In genomic region chr12:128163096-128163495, GRCh38 we compare ENCODE assay signal across 35 cellular contexts.
"Had no signal": no experiment of that assay in that cellular context is flagged by ENCODE, and none has a peak within 500 bp of the region (broad histone marks: within the 10 kb centered on the region; RNA-seq: fewer than 3 reads in every experiment).

No MANE protein-coding gene starts in this region.

- DNase-seq: activated B cell treated with CpG ODN at 0.5 μM for 24 hours; activated CD4-positive, alpha-beta memory T cell treated with anti-CD3 and anti-CD28 coated beads for 36 hours; activated CD4-positive, alpha-beta T cell treated with anti-CD3 and anti-CD28 coated beads for 36 hours; activated CD4-positive, alpha-beta T cell treated with anti-CD3 and anti-CD28 coated beads, Interleukin-2, amount 10 ng/mL, durations not matched to agents 24 days and 14 days; activated CD4-positive, CD25-positive, alpha-beta regulatory T cell treated with anti-CD3 and anti-CD28 coated beads, Interleukin-2, amount 50 U/mL, for 72 hours; activated CD8-positive, alpha-beta memory T cell treated with anti-CD3 and anti-CD28 coated beads, Interleukin-2, amount 10 ng/mL, durations not matched to agents 7 days and 5 days; activated CD8-positive, alpha-beta memory T cell treated with anti-CD3 and anti-CD28 coated beads, Interleukin-2, amount 50 U/mL, for 4 hours; activated CD8-positive, alpha-beta T cell treated with anti-CD3 and anti-CD28 coated beads, Interleukin-2, amount 10 ng/mL, durations not matched to agents 7 days and 5 days; activated gamma-delta T cell; activated naive CD4-positive, alpha-beta T cell; activated naive CD4-positive, alpha-beta T cell treated with anti-CD3 and anti-CD28 coated beads, Interleukin-2, amount 10 ng/mL, durations not matched to agents 7 days and 5 days; activated naive CD8-positive, alpha-beta T cell treated with anti-CD3 and anti-CD28 coated beads, Interleukin-2, amount 10 ng/mL, durations not matched to agents 7 days and 5 days; activated T-cell treated with anti-CD3 and anti-CD28 coated beads, Interleukin-2, amount 50 U/mL, for 1 hour; activated T-cell treated with anti-CD3 and anti-CD28 coated beads, Interleukin-2, amount 50 U/mL, for 72 hours; anterior cingulate cortex; brain microvascular endothelial cell; dorsolateral prefrontal cortex; effector memory CD4-positive, alpha-beta T cell; endodermal cell; foreskin fibroblast; gastrocnemius medialis; glutamatergic neuron; SW 1271; T-cell; T1000; WERI-Rb-1 had no signal

- H3K4me1 ChIP-seq: gastrocnemius medialis had no signal

- H3K27ac ChIP-seq: brain microvascular endothelial cell, coronary artery, dorsolateral prefrontal cortex, gastrocnemius medialis, WERI-Rb-1 had no signal

- H3K27me3 Mint-ChIP-seq: activated B cell treated with CpG ODN at 0.5 μM for 24 hours; activated CD4-positive, alpha-beta memory T cell treated with anti-CD3 and anti-CD28 coated beads for 36 hours; activated CD4-positive, alpha-beta T cell treated with anti-CD3 and anti-CD28 coated beads for 36 hours; activated CD4-positive, alpha-beta T cell treated with anti-CD3 and anti-CD28 coated beads, Interleukin-2, amount 10 ng/mL, durations not matched to agents 24 days and 14 days; activated CD8-positive, alpha-beta memory T cell treated with anti-CD3 and anti-CD28 coated beads, Interleukin-2, amount 10 ng/mL, durations not matched to agents 7 days and 5 days; activated naive CD4-positive, alpha-beta T cell treated with anti-CD3 and anti-CD28 coated beads, Interleukin-2, amount 10 ng/mL, durations not matched to agents 7 days and 5 days; activated naive CD8-positive, alpha-beta T cell treated with anti-CD3 and anti-CD28 coated beads, Interleukin-2, amount 10 ng/mL, durations not matched to agents 7 days and 5 days; dendritic cell treated with granulocyte-macrophage colony-stimulating factor and Interleukin-4, amounts not matched to agents 40 ng/mL and 50 ng/mL, for 4 days; T-cell had no signal

- H3K9me3 ChIP-seq: gastrocnemius medialis had no signal

- H3K27ac Mint-ChIP-seq: activated B cell treated with CpG ODN at 0.5 μM for 24 hours; activated CD4-positive, alpha-beta memory T cell treated with anti-CD3 and anti-CD28 coated beads for 36 hours; activated CD4-positive, alpha-beta T cell treated with anti-CD3 and anti-CD28 coated beads for 36 hours; activated CD4-positive, alpha-beta T cell treated with anti-CD3 and anti-CD28 coated beads, Interleukin-2, amount 10 ng/mL, durations not matched to agents 24 days and 14 days; activated CD8-positive, alpha-beta memory T cell treated with anti-CD3 and anti-CD28 coated beads, Interleukin-2, amount 10 ng/mL, durations not matched to agents 7 days and 5 days; activated CD8-positive, alpha-beta T cell treated with anti-CD3 and anti-CD28 coated beads, Interleukin-2, amount 10 ng/mL, durations not matched to agents 7 days and 5 days; activated naive CD4-positive, alpha-beta T cell treated with anti-CD3 and anti-CD28 coated beads, Interleukin-2, amount 10 ng/mL, durations not matched to agents 7 days and 5 days; activated naive CD4-positive, alpha-beta T cell treated with anti-CD3 and anti-CD28 coated beads, Interleukin-2, amount 50 U/mL, for 72 hours; activated naive CD8-positive, alpha-beta T cell treated with anti-CD3 and anti-CD28 coated beads, Interleukin-2, amount 10 ng/mL, durations not matched to agents 7 days and 5 days; activated T-cell treated with anti-CD3 and anti-CD28 coated beads, Interleukin-2, amount 50 U/mL, for 72 hours; dendritic cell treated with granulocyte-macrophage colony-stimulating factor and Interleukin-4, amounts not matched to agents 40 ng/mL and 50 ng/mL, for 4 days; endodermal cell; T-cell; T-helper 1 cell treated with Interleukin-12 subunit alpha and Interleukin-12 subunit beta and Interleukin-4 antibody, amounts not matched to agents 30 μg/mL and 1 μg/mL, for 36 hours; T-helper 2 cell treated with Interferon-gamma antibody and Interleukin-4, amounts not matched to agents 5 μg/mL and 100 μg/mL, for 36 hours had no signal

- H3K36me3 ChIP-seq: brain microvascular endothelial cell, gastrocnemius medialis, WERI-Rb-1 had no signal

- H3K27me3 ChIP-seq: brain microvascular endothelial cell, gastrocnemius medialis had no signal

- H3K36me3 Mint-ChIP-seq: activated CD4-positive, alpha-beta memory T cell treated with anti-CD3 and anti-CD28 coated beads for 36 hours; activated CD8-positive, alpha-beta memory T cell treated with anti-CD3 and anti-CD28 coated beads, Interleukin-2, amount 10 ng/mL, durations not matched to agents 7 days and 5 days; activated naive CD4-positive, alpha-beta T cell treated with anti-CD3 and anti-CD28 coated beads, Interleukin-2, amount 10 ng/mL, durations not matched to agents 7 days and 5 days; activated naive CD4-positive, alpha-beta T cell treated with anti-CD3 and anti-CD28 coated beads, Interleukin-2, amount 50 U/mL, for 72 hours; activated naive CD8-positive, alpha-beta T cell treated with anti-CD3 and anti-CD28 coated beads, Interleukin-2, amount 10 ng/mL, durations not matched to agents 7 days and 5 days; T-cell had no signal

- H3K4me3 Mint-ChIP-seq: activated B cell treated with CpG ODN at 0.5 μM for 24 hours; activated CD4-positive, alpha-beta memory T cell treated with anti-CD3 and anti-CD28 coated beads for 36 hours; activated CD4-positive, alpha-beta T cell treated with anti-CD3 and anti-CD28 coated beads for 36 hours; activated CD4-positive, alpha-beta T cell treated with anti-CD3 and anti-CD28 coated beads, Interleukin-2, amount 10 ng/mL, durations not matched to agents 24 days and 14 days; activated CD8-positive, alpha-beta memory T cell treated with anti-CD3 and anti-CD28 coated beads, Interleukin-2, amount 10 ng/mL, durations not matched to agents 7 days and 5 days; activated CD8-positive, alpha-beta T cell treated with anti-CD3 and anti-CD28 coated beads, Interleukin-2, amount 10 ng/mL, durations not matched to agents 7 days and 5 days; activated naive CD4-positive, alpha-beta T cell treated with anti-CD3 and anti-CD28 coated beads, Interleukin-2, amount 10 ng/mL, durations not matched to agents 7 days and 5 days; activated naive CD8-positive, alpha-beta T cell treated with anti-CD3 and anti-CD28 coated beads, Interleukin-2, amount 10 ng/mL, durations not matched to agents 7 days and 5 days; activated T-cell treated with anti-CD3 and anti-CD28 coated beads, Interleukin-2, amount 50 U/mL, for 72 hours; central memory CD8-positive, alpha-beta T cell; dendritic cell treated with granulocyte-macrophage colony-stimulating factor and Interleukin-4, amounts not matched to agents 40 ng/mL and 50 ng/mL, for 4 days; endodermal cell; T-cell; T-helper 1 cell treated with Interleukin-12 subunit alpha and Interleukin-12 subunit beta and Interleukin-4 antibody, amounts not matched to agents 30 μg/mL and 1 μg/mL, for 36 hours; T-helper 2 cell treated with Interferon-gamma antibody and Interleukin-4, amounts not matched to agents 5 μg/mL and 100 μg/mL, for 36 hours had no signal

- FAIRE-seq: astrocyte, bronchial epithelial cell had no signal

- ATAC-seq: activated CD4-positive, alpha-beta T cell treated with anti-CD3 and anti-CD28 coated beads for 36 hours; activated CD8-positive, alpha-beta memory T cell treated with anti-CD3 and anti-CD28 coated beads, Interleukin-2, amount 10 ng/mL, durations not matched to agents 7 days and 5 days; activated CD8-positive, alpha-beta T cell treated with anti-CD3 and anti-CD28 coated beads, Interleukin-2, amount 10 ng/mL, durations not matched to agents 7 days and 5 days; activated naive CD4-positive, alpha-beta T cell treated with anti-CD3 and anti-CD28 coated beads, Interleukin-2, amount 50 U/mL, for 72 hours; activated T-cell treated with anti-CD3 and anti-CD28 coated beads, Interleukin-2, amount 50 U/mL, for 72 hours; esophagus mucosa; gastrocnemius medialis; T-cell had no signal

- H3K4me3 ChIP-seq: coronary artery, dorsolateral prefrontal cortex, gastrocnemius medialis had no signal

- H3K4me1 Mint-ChIP-seq: activated B cell treated with CpG ODN at 0.5 μM for 24 hours; activated CD4-positive, alpha-beta T cell treated with anti-CD3 and anti-CD28 coated beads for 36 hours; activated CD4-positive, alpha-beta T cell treated with anti-CD3 and anti-CD28 coated beads, Interleukin-2, amount 10 ng/mL, durations not matched to agents 24 days and 14 days; activated CD8-positive, alpha-beta memory T cell treated with anti-CD3 and anti-CD28 coated beads, Interleukin-2, amount 10 ng/mL, durations not matched to agents 7 days and 5 days; activated naive CD4-positive, alpha-beta T cell treated with anti-CD3 and anti-CD28 coated beads, Interleukin-2, amount 10 ng/mL, durations not matched to agents 7 days and 5 days; activated naive CD8-positive, alpha-beta T cell treated with anti-CD3 and anti-CD28 coated beads, Interleukin-2, amount 10 ng/mL, durations not matched to agents 7 days and 5 days; central memory CD8-positive, alpha-beta T cell; T-cell had no signal
